ENCODE assay signal across 10 cellular contexts in the genomic region with DNA sequence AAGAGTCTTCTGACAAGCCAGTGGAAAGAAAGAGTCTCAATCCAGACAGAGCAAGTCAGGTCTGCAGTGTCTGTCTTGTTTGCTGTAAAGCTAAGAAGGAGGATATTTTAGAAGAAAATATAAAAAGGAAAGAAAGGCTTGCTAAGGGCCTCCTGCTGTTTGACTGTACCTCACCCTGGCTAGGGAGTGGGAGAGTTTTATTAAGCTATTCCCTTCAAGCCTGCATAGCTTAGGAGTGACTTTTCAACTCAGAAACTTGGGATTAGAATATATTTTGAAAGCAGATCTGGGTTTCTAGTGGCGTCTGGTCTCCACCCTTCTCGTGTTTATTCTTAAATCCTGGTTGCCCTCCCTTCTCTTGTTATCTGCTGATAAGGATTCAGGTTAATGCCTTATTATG.
DNase-seq lines count a peak whose midpoint lies in the region; ATAC-seq, FAIRE-seq and TF ChIP-seq lines count a peak whose summit lies in the region.
"Had no signal": no experiment of that assay in that cellular context is flagged by ENCODE, and none has a peak within 500 bp of the region (broad histone marks: within the 10 kb centered on the region; RNA-seq: fewer than 3 reads in every experiment).

No MANE protein-coding gene starts in this region.

- H3K27me3 ChIP-seq in CD8-positive, alpha-beta memory T cell (ENCODE audit: insufficient read depth, low read length, poor library complexity, severe bottlenecking), result no peaks in the 10 kb centered on the region
- H3K27me3 ChIP-seq in esophagus squamous epithelium (no peaks in the 10 kb centered on the region), pancreas (no peaks in the 10 kb centered on the region)

- H3K27me3 Mint-ChIP-seq in CD8-positive, alpha-beta memory T cell, result no peaks in the 10 kb centered on the region
- no peaks in the 10 kb centered on the region for H3K27me3 Mint-ChIP-seq in T-cell

- TF ChIP-seq POLR2A in esophagus squamous epithelium (IDR thresholded peaks at IDR 0.05), result no peak

- no peak for TF ChIP-seq CTCF in esophagus squamous epithelium (IDR thresholded peaks at IDR 0.05)
- no peak for TF ChIP-seq CTCF in pancreas (IDR thresholded peaks at IDR 0.05)

- peaks cover 9 to 20% (median 16%) of the 10 kb centered on the region in 3 donors for H3K4me1 Mint-ChIP-seq in CD8-positive, alpha-beta memory T cell
- H3K4me1 Mint-ChIP-seq in T-cell, result peaks cover 20 to 27% (median 20%) of the 10 kb centered on the region in 3 donors

- no peak for FAIRE-seq in pancreas (lab: Jason Lieb, UNC)
- FAIRE-seq in frontal cortex (lab: Jason Lieb, UNC), result no peak

- H3K36me3 Mint-ChIP-seq in CD8-positive, alpha-beta memory T cell, result peaks cover 0 to 4% (median 0%) of the 10 kb centered on the region in 3 donors
- no peaks in the 10 kb centered on the region for H3K36me3 Mint-ChIP-seq in T-cell

- no peak overlapping the region for H3K4me3 ChIP-seq in CD8-positive, alpha-beta memory T cell (ENCODE audit: low read length)
- H3K4me3 ChIP-seq in esophagus squamous epithelium, result no peak overlapping the region
- H3K4me3 ChIP-seq in pancreas, result no peak overlapping the region

- H3K4me3 Mint-ChIP-seq in CD8-positive, alpha-beta memory T cell, result peak overlapping the region in 1 of 7 donors; percentile 58
- no peak overlapping the region for H3K4me3 Mint-ChIP-seq in T-cell

- H3K9me3 ChIP-seq in CD8-positive, alpha-beta memory T cell (ENCODE audit: low read length), result no peaks in the 10 kb centered on the region
- H3K9me3 ChIP-seq in esophagus squamous epithelium, result peaks cover 0 to 5% (median 0%) of the 10 kb centered on the region in 3 donors
- no peaks in the 10 kb centered on the region for H3K9me3 ChIP-seq in pancreas

- no peak overlapping the region for H3K27ac ChIP-seq in CD8-positive, alpha-beta memory T cell (ENCODE audit: low read depth, low read length)
- peak overlapping the region in 3 of 4 donors; percentile 46 to 73 (median 71) for H3K27ac ChIP-seq in esophagus squamous epithelium
- peak overlapping the region in 3 of 4 donors; percentile 14 to 59 (median 27) for H3K27ac ChIP-seq in pancreas

- 63 to 74% methylated on average over 2 of the region's 2 CpGs for WGBS in esophagus squamous epithelium, 2 donors
- 38 to 59% methylated on average over 2 of the region's 2 CpGs for WGBS in pancreas, 2 donors

- H3K27ac Mint-ChIP-seq in CD8-positive, alpha-beta memory T cell, result peak overlapping the region in 7 of 8 donors; percentile 21 to 82 (median 58)
- peak overlapping the region; percentile 81 to 91 for H3K27ac Mint-ChIP-seq in T-cell

- peaks cover 0 to 4% (median 2%) of the 10 kb centered on the region in 5 donors for H3K9me3 Mint-ChIP-seq in CD8-positive, alpha-beta memory T cell
- H3K9me3 Mint-ChIP-seq in T-cell, result peaks cover 0 to 4% (median 0%) of the 10 kb centered on the region in 3 donors

- intact Hi-C loops in esophagus squamous epithelium (cut with DNase I), result no loop called here
- intact Hi-C loops in pancreas (cut with DNase I), result no loop called here

- H3K36me3 ChIP-seq in CD8-positive, alpha-beta memory T cell (ENCODE audit: insufficient read depth, low read length), result no peaks in the 10 kb centered on the region
- H3K36me3 ChIP-seq in esophagus squamous epithelium, result no peaks in the 10 kb centered on the region
- H3K36me3 ChIP-seq in pancreas, result no peaks in the 10 kb centered on the region

- no peak for DNase-seq in CD8-positive, alpha-beta memory T cell
- DNase-seq in T-cell, result no peak
- no peak for DNase-seq in esophagus squamous epithelium (lab: John Stamatoyannopoulos, UW)
- DNase-seq in pancreas, result no peak
- no peak for DNase-seq in NCI-H1048 (lab: John Stamatoyannopoulos, UW)
- DNase-seq in frontal cortex (ENCODE audit: low spot score in 2 of 2), result no peak
- DNase-seq in NCI-H146 treated with DMSO at 0.1 percent for 48 hours (lab: John Stamatoyannopoulos, UW; ENCODE audit: unreplicated experiment), result no peak
- DNase-seq: NCI-H510A treated with DMSO at 0.1 percent for 48 hours, retina had no signal

- CTCF ChIA-PET in CD8-positive, alpha-beta memory T cell (lab: Charles Lee), result no interaction called here
- CTCF ChIA-PET in T-cell (lab: Charles Lee), result no interaction called here

- POLR2A ChIA-PET in CD8-positive, alpha-beta memory T cell (lab: Charles Lee), result no interaction called here
- POLR2A ChIA-PET in T-cell (lab: Charles Lee), result no interaction called here

- ATAC-seq in T-cell (replicated peaks in 1 of 4) (no peak), pancreas (peak in 2 of 4 donors; percentile 25 to 35), HG03196 (IDR thresholded peaks at IDR 0.05; ENCODE audit: unreplicated experiment) (no peak)

- H3K4me1 ChIP-seq in CD8-positive, alpha-beta memory T cell (ENCODE audit: insufficient read depth, low read length), result peaks cover 5% of the 10 kb centered on the region
- peaks cover 0 to 33% (median 15%) of the 10 kb centered on the region in 3 donors for H3K4me1 ChIP-seq in esophagus squamous epithelium
- peaks cover 10 to 18% (median 17%) of the 10 kb centered on the region in 3 donors for H3K4me1 ChIP-seq in pancreas
